15 cellular contexts compared by ENCODE assay signal in genomic region chr4:22492987-22493386, GRCh38. TPM values are rescaled to one million over a fixed set of nuclear protein-coding genes. Genes with fewer than 3 reads are reported as not detected.
DNase-seq lines count a peak whose midpoint lies in the region; ATAC-seq and TF ChIP-seq lines count a peak whose summit lies in the region.
"Had no signal": no experiment of that assay in that cellular context is flagged by ENCODE, and none has a peak within 500 bp of the region (broad histone marks: within the 10 kb centered on the region; RNA-seq: fewer than 3 reads in every experiment).

No MANE protein-coding gene starts in this region.

- no peaks in the 10 kb centered on the region for H3K27me3 Mint-ChIP-seq in WTC11 (ENCODE audit: low read depth)
- peaks cover 2% of the 10 kb centered on the region for H3K27me3 Mint-ChIP-seq in glutamatergic neuron (ENCODE audit: unreplicated experiment)
- H3K27me3 Mint-ChIP-seq: CD4-positive, alpha-beta memory T cell had no signal

- CTCF ChIA-PET in HEK293 (lab: Yijun Ruan, JAX) = interaction anchor here (0.5 kb wide), 1 partner anchor 84 kb away, joined by 3 read pairs; no protein-coding TSS in a partner anchor
- CTCF ChIA-PET in WTC11 (lab: Charles Lee) = no interaction called here

- H3K27ac Mint-ChIP-seq in WTC11 (peak overlapping the region; percentile 34; the same call in 1 of the 2 replicates), glutamatergic neuron (ENCODE audit: unreplicated experiment) (peak overlapping the region; percentile 12)

- no peak overlapping the region for H3K27ac ChIP-seq in HEK293 (ENCODE audit: extremely low read depth, low read depth, low read length)
- H3K27ac ChIP-seq in effector memory CD4-positive, alpha-beta T cell (ENCODE audit: insufficient read depth, low read length, poor library complexity, severe bottlenecking) = no peak overlapping the region

- H3K4me1 Mint-ChIP-seq in WTC11 (peaks cover 65% of the 10 kb centered on the region), glutamatergic neuron (ENCODE audit: low read depth, unreplicated experiment) (peaks cover 25% of the 10 kb centered on the region)
- H3K4me1 Mint-ChIP-seq: CD4-positive, alpha-beta memory T cell had no signal

- no peak overlapping the region for H3K4me3 ChIP-seq in HEK293 (ENCODE audit: low read depth, low read length)
- H3K4me3 ChIP-seq in effector memory CD4-positive, alpha-beta T cell (ENCODE audit: insufficient read depth, low read depth, low read length, poor library complexity, severe bottlenecking) = no peak overlapping the region
- H3K4me3 ChIP-seq: HAP-1 had no signal

- H3K36me3 Mint-ChIP-seq in WTC11 (peaks cover 5% of the 10 kb centered on the region; the same call in 1 of the 2 replicates), glutamatergic neuron (ENCODE audit: unreplicated experiment) (peaks cover 4% of the 10 kb centered on the region)
- H3K36me3 Mint-ChIP-seq: CD4-positive, alpha-beta memory T cell had no signal

- peaks cover 5% of the 10 kb centered on the region for H3K4me1 ChIP-seq in HEK293 (ENCODE audit: control insufficient read depth, insufficient read depth, low read length)
- H3K4me1 ChIP-seq in effector memory CD4-positive, alpha-beta T cell (ENCODE audit: control insufficient read depth, insufficient read depth, low read length, poor library complexity, severe bottlenecking) = no peaks in the 10 kb centered on the region
- H3K4me1 ChIP-seq: HAP-1 had no signal

- no peaks in the 10 kb centered on the region for H3K36me3 ChIP-seq in HEK293 (ENCODE audit: control insufficient read depth in 2 of 2, insufficient read depth in 1 of 2, low read length in 2 of 2)
- no peaks in the 10 kb centered on the region for H3K36me3 ChIP-seq in effector memory CD4-positive, alpha-beta T cell (ENCODE audit: control insufficient read depth, insufficient read depth, low read length)
- H3K36me3 ChIP-seq: HAP-1 had no signal

- H3K9me3 Mint-ChIP-seq in WTC11 = no peaks in the 10 kb centered on the region
- H3K9me3 Mint-ChIP-seq in glutamatergic neuron (ENCODE audit: unreplicated experiment) = peaks cover 5% of the 10 kb centered on the region

- DNase-seq in WTC11 (ENCODE audit: low spot score) (no peak), glutamatergic neuron (no peak), NCI-H2227 (lab: John Stamatoyannopoulos, UW; ENCODE audit: unreplicated experiment) (no peak), NCI-H2081 treated with DMSO at 0.1 percent for 48 hours (lab: John Stamatoyannopoulos, UW) (no peak)
- DNase-seq in effector memory CD4-positive, alpha-beta T cell = no peak
- DNase-seq: C1 segment of cervical spinal cord; Calu3; CD4-positive, alpha-beta memory T cell; COR-L47; DMS53; DMS79 treated with DMSO at 0.1 percent for 48 hours; GF-D8; GOT3 had no signal

- no peak for TF ChIP-seq CTCF in HEK293 (tag by site-specific recombination; IDR thresholded peaks at IDR 0.05)
- no peak for TF ChIP-seq CTCF in WTC11 (IDR thresholded peaks at IDR 0.05)
- no peak for TF ChIP-seq CTCF in glutamatergic neuron (IDR thresholded peaks at IDR 0.05; ENCODE audit: partially characterized antibody, unreplicated experiment)

- H3K4me3 Mint-ChIP-seq in WTC11 (no peak overlapping the region), glutamatergic neuron (ENCODE audit: unreplicated experiment) (no peak overlapping the region)
- H3K4me3 Mint-ChIP-seq: CD4-positive, alpha-beta memory T cell had no signal

- H3K9me3 ChIP-seq in HEK293 (ENCODE audit: control insufficient read depth, insufficient read depth, low read depth, low read length) = no peaks in the 10 kb centered on the region
- no peaks in the 10 kb centered on the region for H3K9me3 ChIP-seq in effector memory CD4-positive, alpha-beta T cell (ENCODE audit: control insufficient read depth, low read length)
- H3K9me3 ChIP-seq: HAP-1 had no signal

- POLR2A ChIA-PET in HEK293 (lab: Yijun Ruan, JAX) = interaction anchor here (0.9 kb wide), 1 partner anchor 22 kb away, joined by 3 read pairs; no protein-coding TSS in a partner anchor
- POLR2A ChIA-PET in WTC11 (lab: Charles Lee) = no interaction called here

- no peak for ATAC-seq in WTC11

- H3K27me3 ChIP-seq in effector memory CD4-positive, alpha-beta T cell (replicated peaks; ENCODE audit: control insufficient read depth, insufficient read depth, low read length, poor library complexity, severe bottlenecking) = no peaks in the 10 kb centered on the region

TF ChIP-seq in HEK293, 187 proteins besides CTCF, POLR2A, EP300 and RAD21:
- TF ChIP-seq ZNF121 (tag by site-specific recombination; IDR thresholded peaks at IDR 0.05) = 0 out of 2 replicates have a peak, but pooled peaks have one; percentile 61
- no peak for TF ChIP-seq ZNF621 (tag by site-specific recombination; IDR thresholded peaks at IDR 0.05)

TF ChIP-seq in WTC11, 78 proteins besides CTCF, POLR2A, EP300 and RAD21:
- TF ChIP-seq ZNF121 (CRISPR knock-in tag; IDR thresholded peaks at IDR 0.05) (peak; percentile 97), AFF4 (CRISPR knock-in tag; IDR thresholded peaks at IDR 0.05; ENCODE audit: borderline replicate concordance) (no peak)

RNA-seq across cellular contexts. Expression of gene ADGRA3, which starts 22.9 kb away (rescaled TPM):
- total RNA-seq in WTC11 (2021) (40.5 to 48.3 TPM (median 47.9 TPM) in 3 replicates), glutamatergic neuron (ENCODE audit: unreplicated experiment) (76.2 TPM)

Comparison
In these comparisons a context has a peak if more than half of its experiments do, and no peak if none do; other contexts are left out.
1. Of the 8 proteins assayed by ChIP-seq in both HEK293 and WTC11: peak only in HEK293: none; only in WTC11: none; in both: ZNF121; in neither: 7.